19 cellular contexts compared by ENCODE assay signal in the genomic region with DNA sequence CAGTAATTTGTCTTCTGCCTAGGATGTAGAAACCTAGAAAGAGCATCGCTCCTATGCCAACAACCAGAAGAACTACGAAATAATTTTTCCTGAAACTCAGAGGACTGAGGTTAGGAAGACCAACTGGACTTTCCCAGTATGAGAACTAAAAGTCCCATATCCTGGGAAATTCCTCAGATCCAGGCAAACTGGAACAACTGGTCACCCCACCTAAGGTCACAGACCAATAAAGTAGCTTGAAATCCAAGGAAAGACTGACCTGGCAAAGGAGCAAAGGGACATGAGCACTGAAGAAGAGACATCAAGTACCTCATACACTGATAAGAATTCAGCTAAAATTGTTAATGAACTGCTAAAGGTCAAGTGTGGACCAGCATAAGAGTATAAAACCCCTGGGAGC.
"Had no signal": no experiment of that assay in that cellular context is flagged by ENCODE, and none has a peak within 500 bp of the region (broad histone marks: within the 10 kb centered on the region; RNA-seq: fewer than 3 reads in every experiment).

No MANE protein-coding gene starts in this region.

- H3K27me3 Mint-ChIP-seq: activated naive CD4-positive, alpha-beta T cell treated with anti-CD3 and anti-CD28 coated beads, Interleukin-2, amount 50 U/mL, for 24 hours had no signal

- DNase-seq: activated CD4-positive, alpha-beta T cell treated with anti-CD3 and anti-CD28 coated beads, Interleukin-2, amount 50 U/mL, for 1 hour; activated CD8-positive, alpha-beta memory T cell treated with anti-CD3 and anti-CD28 coated beads, Interleukin-2, amount 50 U/mL, for 4 hours; activated effector memory CD4-positive, alpha-beta T cell treated with anti-CD3 and anti-CD28 coated beads, Interleukin-2, amount 50 U/mL, for 16 hours; activated T-cell treated with anti-CD3 and anti-CD28 coated beads, Interleukin-2, amount 50 U/mL, for 4 hours; effector CD4-positive, alpha-beta T cell; heart left ventricle; left lung; midbrain; psoas muscle; right cardiac atrium; stimulated activated CD4-positive, alpha-beta T cell treated with anti-CD3 and anti-CD28 coated beads, Interleukin-2, amount 100 ng/mL, for 24 hours; stomach; T-helper 9 cell; testis; upper lobe of left lung had no signal

- H3K4me1 Mint-ChIP-seq: neural progenitor cell had no signal

- H3K4me3 Mint-ChIP-seq: activated naive CD4-positive, alpha-beta T cell treated with anti-CD3 and anti-CD28 coated beads, Interleukin-2, amount 50 U/mL, for 24 hours; activated T-cell treated with anti-CD3 and anti-CD28 coated beads, Interleukin-2, amount 50 U/mL, for 4 hours; neural progenitor cell had no signal

- H3K27ac Mint-ChIP-seq: activated naive CD4-positive, alpha-beta T cell treated with anti-CD3 and anti-CD28 coated beads, Interleukin-2, amount 50 U/mL, for 24 hours; neural progenitor cell had no signal

- ATAC-seq: activated T-cell treated with anti-CD3 and anti-CD28 coated beads, Interleukin-2, amount 50 U/mL, for 4 hours; esophagus mucosa; gastroesophageal sphincter; heart left ventricle; left lung; psoas muscle; right cardiac atrium had no signal

- H3K9me3 Mint-ChIP-seq: activated naive CD4-positive, alpha-beta T cell treated with anti-CD3 and anti-CD28 coated beads, Interleukin-2, amount 50 U/mL, for 24 hours had no signal

- H3K4me3 ChIP-seq: gastroesophageal sphincter, heart left ventricle, left lung, neural progenitor cell, psoas muscle, stomach, testis, upper lobe of left lung had no signal
